Comparison of ENCODE assay signal across 1 cellular context in the genomic region with DNA sequence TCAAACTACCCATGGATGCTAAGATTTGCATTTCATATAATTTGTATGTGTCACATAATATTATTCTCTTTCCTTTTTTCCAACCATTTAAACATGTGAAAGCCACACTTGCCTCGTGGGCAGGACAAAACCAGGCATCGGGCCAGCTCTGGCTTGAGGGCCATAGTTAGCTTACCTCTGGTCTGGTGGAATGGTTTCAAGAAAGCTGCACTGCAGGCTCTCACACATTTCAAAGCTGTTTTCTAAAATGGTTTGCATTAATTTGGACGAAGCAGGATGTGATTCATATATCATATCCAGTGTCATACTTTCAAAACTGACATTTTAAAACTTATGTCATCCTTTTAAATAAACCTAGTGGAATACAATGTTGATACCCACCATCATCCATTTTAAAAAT.
TF ChIP-seq lines count a peak whose summit lies in the region.

No MANE protein-coding gene starts in this region.

TF ChIP-seq in WTC11, 78 proteins besides CTCF, POLR2A, EP300 and RAD21 (continued from another document):
- TF ChIP-seq, protein P1, sequence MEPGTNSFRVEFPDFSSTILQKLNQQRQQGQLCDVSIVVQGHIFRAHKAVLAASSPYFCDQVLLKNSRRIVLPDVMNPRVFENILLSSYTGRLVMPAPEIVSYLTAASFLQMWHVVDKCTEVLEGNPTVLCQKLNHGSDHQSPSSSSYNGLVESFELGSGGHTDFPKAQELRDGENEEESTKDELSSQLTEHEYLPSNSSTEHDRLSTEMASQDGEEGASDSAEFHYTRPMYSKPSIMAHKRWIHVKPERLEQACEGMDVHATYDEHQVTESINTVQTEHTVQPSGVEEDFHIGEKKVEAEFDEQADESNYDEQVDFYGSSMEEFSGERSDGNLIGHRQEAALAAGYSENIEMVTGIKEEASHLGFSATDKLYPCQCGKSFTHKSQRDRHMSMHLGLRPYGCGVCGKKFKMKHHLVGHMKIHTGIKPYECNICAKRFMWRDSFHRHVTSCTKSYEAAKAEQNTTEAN (CRISPR knock-in tag; IDR thresholded peaks at IDR 0.05) = no peak
- no peak for TF ChIP-seq SMAD3 (CRISPR knock-in tag; IDR thresholded peaks at IDR 0.05; ENCODE audit: borderline replicate concordance)
- no peak for TF ChIP-seq AR (CRISPR knock-in tag; IDR thresholded peaks at IDR 0.05)
- no peak for TF ChIP-seq TEAD4 (CRISPR knock-in tag; IDR thresholded peaks at IDR 0.05)
- TF ChIP-seq USF1 (CRISPR knock-in tag; IDR thresholded peaks at IDR 0.05) = no peak
- TF ChIP-seq RELA (CRISPR knock-in tag; IDR thresholded peaks at IDR 0.05; ENCODE audit: borderline replicate concordance) = no peak
- TF ChIP-seq CREM (CRISPR knock-in tag; IDR thresholded peaks at IDR 0.05) = no peak
- TF ChIP-seq FOXK1 (CRISPR knock-in tag; IDR thresholded peaks at IDR 0.05) = no peak
- TF ChIP-seq NR1H2 (CRISPR knock-in tag; IDR thresholded peaks at IDR 0.05) = no peak
- TF ChIP-seq GTF2I (CRISPR knock-in tag; conservative IDR thresholded peaks at IDR 0.05) = no peak
- TF ChIP-seq ATF3 (CRISPR knock-in tag; conservative IDR thresholded peaks at IDR 0.05) = no peak
